In the genomic region with DNA sequence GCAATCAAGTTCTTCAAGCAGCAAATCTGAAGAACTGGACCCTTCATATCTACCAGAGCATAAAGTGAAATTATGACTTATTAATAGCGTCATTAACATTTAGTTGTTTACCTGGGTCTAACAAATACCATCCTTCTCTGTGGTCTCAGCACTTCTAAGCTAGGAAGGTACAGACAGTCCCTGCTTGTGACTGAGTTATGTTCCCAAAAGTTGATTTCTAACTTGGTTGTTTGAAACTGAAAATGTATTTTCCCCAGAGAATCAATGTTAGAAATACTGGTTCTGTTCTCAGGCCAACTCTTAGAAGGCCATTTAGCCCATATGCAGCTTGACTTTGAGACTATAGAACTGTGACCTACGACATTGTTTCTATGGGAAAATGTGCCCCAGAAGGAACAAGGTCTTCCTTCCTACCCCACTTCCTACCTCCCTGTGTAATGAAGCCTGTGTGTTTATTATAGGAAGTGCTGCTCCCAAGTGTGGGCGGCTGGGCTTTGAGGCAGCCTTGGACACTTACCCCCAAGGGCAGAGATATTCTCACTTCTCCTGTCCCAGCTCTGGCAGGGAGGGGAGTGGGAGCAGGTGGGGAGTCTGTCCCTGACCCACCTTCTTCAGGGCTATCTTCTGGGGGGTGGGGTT, we compare ENCODE assay signal across 9 cellular contexts. TPM values are rescaled to one million over a fixed set of nuclear protein-coding genes. Genes with fewer than 3 reads are reported as not detected.
DNase-seq lines count a peak whose midpoint lies in the region; ATAC-seq and TF ChIP-seq lines count a peak whose summit lies in the region.
"Had no signal": no experiment of that assay in that cellular context is flagged by ENCODE, and none has a peak within 500 bp of the region (broad histone marks: within the 10 kb centered on the region; RNA-seq: fewer than 3 reads in every experiment).

No MANE protein-coding gene starts in this region.

- H3K4me3 Mint-ChIP-seq in activated CD4-positive, alpha-beta T cell treated with anti-CD3 and anti-CD28 coated beads, Interleukin-2, amount 10 ng/mL, durations not matched to agents 24 days and 14 days = peak overlapping the region; percentile 49

- no peaks in the 10 kb centered on the region for H3K9me3 ChIP-seq in OCI-LY7 (ENCODE audit: low read length)
- H3K9me3 ChIP-seq in gastrocnemius medialis = no peaks in the 10 kb centered on the region
- H3K9me3 ChIP-seq: thoracic aorta had no signal

- H3K9me2 ChIP-seq in OCI-LY7 (ENCODE audit: insufficient read depth, low read length) = no peaks in the 10 kb centered on the region

- peaks cover 64% of the 10 kb centered on the region for H3K4me1 Mint-ChIP-seq in activated CD4-positive, alpha-beta T cell treated with anti-CD3 and anti-CD28 coated beads, Interleukin-2, amount 10 ng/mL, durations not matched to agents 24 days and 14 days

- H3K27me3 ChIP-seq in gastrocnemius medialis = no peaks in the 10 kb centered on the region

- no peak for DNase-seq in activated CD4-positive, alpha-beta T cell treated with anti-CD3 and anti-CD28 coated beads, Interleukin-2, amount 10 ng/mL, durations not matched to agents 24 days and 14 days
- no peak for DNase-seq in activated CD4-positive, alpha-beta T cell treated with anti-CD3 and anti-CD28 coated beads, Interleukin-2, amount 50 U/mL, for 4 hours
- DNase-seq in OCI-LY7 (ENCODE audit: low spot score) (no peak), gastrocnemius medialis (no peak), COLO668 (lab: John Stamatoyannopoulos, UW; ENCODE audit: unreplicated experiment) (no peak), COR-L47 (lab: John Stamatoyannopoulos, UW) (no peak), MV-4-11 (lab: John Stamatoyannopoulos, UW) (no peak)

- H3K27me3 Mint-ChIP-seq in activated CD4-positive, alpha-beta T cell treated with anti-CD3 and anti-CD28 coated beads, Interleukin-2, amount 10 ng/mL, durations not matched to agents 24 days and 14 days = no peaks in the 10 kb centered on the region

- H3K27ac ChIP-seq in OCI-LY7 (ENCODE audit: low read depth, low read length, poor library complexity, severe bottlenecking) (no peak overlapping the region), gastrocnemius medialis (peak overlapping the region in 3 of 4 donors; percentile 29 to 67 (median 56))
- H3K27ac ChIP-seq: thoracic aorta had no signal

- TF ChIP-seq CTCF in OCI-LY7 (conservative IDR thresholded peaks at IDR 0.05; ENCODE audit: low read length) (no peak), gastrocnemius medialis (IDR thresholded peaks at IDR 0.05 in 4 of 5, conservative IDR thresholded peaks at IDR 0.05 in 1 of 5) (no peak)

- H3K4me2 ChIP-seq in OCI-LY7 (ENCODE audit: low read length) = peak overlapping the region; percentile 26

- POLR2A ChIA-PET in OCI-LY7 (lab: Charles Lee) = interaction anchor here (0.6 to 2.0 kb wide), 7 partner anchors 13 to 153 kb away, joined by 3 to 5 read pairs (median 4); no protein-coding TSS in a partner anchor

- no peaks in the 10 kb centered on the region for H4K20me1 ChIP-seq in OCI-LY7 (ENCODE audit: insufficient read depth, low read length)

- peaks cover 6% of the 10 kb centered on the region for H3K9me3 Mint-ChIP-seq in activated CD4-positive, alpha-beta T cell treated with anti-CD3 and anti-CD28 coated beads, Interleukin-2, amount 10 ng/mL, durations not matched to agents 24 days and 14 days

- peaks cover 39% of the 10 kb centered on the region for H3K4me1 ChIP-seq in OCI-LY7 (ENCODE audit: insufficient read depth, low read length, poor library complexity, severe bottlenecking)
- peaks cover 0 to 28% of the 10 kb centered on the region in 2 donors for H3K4me1 ChIP-seq in gastrocnemius medialis

- ATAC-seq in HG02623 (IDR thresholded peaks at IDR 0.05; ENCODE audit: unreplicated experiment) (peak; percentile 33), gastrocnemius medialis (no peak)

- no peak for TF ChIP-seq POLR2A in gastrocnemius medialis (IDR thresholded peaks at IDR 0.05)

- H3K36me3 ChIP-seq in OCI-LY7 (ENCODE audit: insufficient read depth, low read length) (no peaks in the 10 kb centered on the region), gastrocnemius medialis (no peaks in the 10 kb centered on the region)
- H3K36me3 ChIP-seq: thoracic aorta had no signal

- H3K36me3 Mint-ChIP-seq in activated CD4-positive, alpha-beta T cell treated with anti-CD3 and anti-CD28 coated beads, Interleukin-2, amount 10 ng/mL, durations not matched to agents 24 days and 14 days (ENCODE audit: low read depth) = no peaks in the 10 kb centered on the region

- no peak overlapping the region for H3K4me3 ChIP-seq in OCI-LY7 (ENCODE audit: low read depth, low read length, poor library complexity, severe bottlenecking)
- no peak overlapping the region for H3K4me3 ChIP-seq in gastrocnemius medialis
- H3K4me3 ChIP-seq: thoracic aorta had no signal

- peak overlapping the region; percentile 82 for H3K27ac Mint-ChIP-seq in activated CD4-positive, alpha-beta T cell treated with anti-CD3 and anti-CD28 coated beads, Interleukin-2, amount 10 ng/mL, durations not matched to agents 24 days and 14 days

- CTCF ChIA-PET in OCI-LY7 (lab: Charles Lee; ENCODE audit: unreplicated experiment) = no interaction called here

- no peaks in the 10 kb centered on the region for H3K79me2 ChIP-seq in OCI-LY7 (ENCODE audit: insufficient read depth, low read depth, low read length)

- BruUV-seq in OCI-LY7 (replicated peaks; lab: Mats Ljungman, UMichigan) = no TSS peak

- intact Hi-C loops in activated CD4-positive, alpha-beta T cell treated with anti-CD3 and anti-CD28 coated beads, Interleukin-2, amount 10 ng/mL, durations not matched to agents 24 days and 14 days (cut with micrococcal nuclease) = loop anchor here (1.0 to 2.0 kb wide), 4 partner anchors 14 to 552 kb away; partner anchors contain the start of gene LYSMD2
- intact Hi-C loops in OCI-LY7 (cut with micrococcal nuclease; ENCODE audit: unreplicated experiment) (no loop called here), gastrocnemius medialis (cut with DNase I; ENCODE audit: low total_unique reads) (no loop called here)

- in situ Hi-C loops in gastrocnemius medialis (cut with MboI; ENCODE audit: low sequenced_read_pairs in 4 of 4) = no loop called here

- peak overlapping the region; percentile 79 for H2AFZ ChIP-seq in OCI-LY7 (ENCODE audit: low read length)

RNA-seq across cellular contexts. Expression of gene MAPK6, which starts 12.2 kb away (rescaled TPM):
- 60.9 and 63.9 TPM in 2 replicates for total RNA-seq in activated CD4-positive, alpha-beta T cell treated with anti-CD3 and anti-CD28 coated beads, Interleukin-2, amount 10 ng/mL, durations not matched to agents 24 days and 14 days
- 19.8 and 25.9 TPM in 2 replicates for total RNA-seq in OCI-LY7 (2014; rRNA removed; shearing (Covaris generic))
- total RNA-seq in OCI-LY7 (2022) (49.7 and 51.1 TPM in 2 replicates), gastrocnemius medialis (10 to 100 TPM; 47.6 to 84.4 (median 56.4) TPM)

RNA-seq across cellular contexts. Expression of gene LEO1, which starts 35.2 kb away (rescaled TPM):
- 35.0 and 35.7 TPM in 2 replicates for total RNA-seq in activated CD4-positive, alpha-beta T cell treated with anti-CD3 and anti-CD28 coated beads, Interleukin-2, amount 10 ng/mL, durations not matched to agents 24 days and 14 days
- total RNA-seq in OCI-LY7 (2014; rRNA removed; shearing (Covaris generic)) = 22.0 and 43.0 TPM in 2 replicates
- total RNA-seq in OCI-LY7 (2022) = 27.8 and 34.4 TPM in 2 replicates
- total RNA-seq in gastrocnemius medialis = 10 to 100 TPM in 3 of 4 donors, 1 to 10 TPM in 1; 6.7 to 14.8 (median 11.7) TPM
